16 cellular contexts compared by ENCODE assay signal in genomic region chr7:116356333-116356965, GRCh38.
A peak's percentile ranks its signal among the peaks of the same experiment; 100 is the strongest.
DNase-seq lines count a peak whose midpoint lies in the region; ATAC-seq, FAIRE-seq and TF ChIP-seq lines count a peak whose summit lies in the region.
"Had no signal": no experiment of that assay in that cellular context is flagged by ENCODE, and none has a peak within 500 bp of the region (broad histone marks: within the 10 kb centered on the region; RNA-seq: fewer than 3 reads in every experiment).

No MANE protein-coding gene starts in this region.

- in situ Hi-C loops in mammary epithelial cell (cut with MboI; ENCODE audit: low sequenced_read_pairs in 2 of 2) = loop anchor here in 1 of 2 donors (10.0 kb wide), 1 partner anchor 138 kb away; the partner anchor contains the start of gene CAV2

- BruUV-seq in mammary epithelial cell (replicated peaks; lab: Mats Ljungman, UMichigan) = no TSS peak

- H3K36me3 ChIP-seq in mammary epithelial cell (ENCODE audit: insufficient read depth, low read length) (no peaks in the 10 kb centered on the region), right lobe of liver (no peaks in the 10 kb centered on the region), spleen (no peaks in the 10 kb centered on the region)
- H3K36me3 ChIP-seq: BLaER1 had no signal

- no peaks in the 10 kb centered on the region for H4K20me1 ChIP-seq in mammary epithelial cell (ENCODE audit: insufficient read depth, low read length)
- H4K20me1 ChIP-seq: BLaER1 had no signal

- peak overlapping the region; percentile 92 for H3K4me2 ChIP-seq in mammary epithelial cell (ENCODE audit: insufficient read depth, low read depth, low read length)
- H3K4me2 ChIP-seq: BLaER1 had no signal

- peak; percentile 12 to 55 (median 38) for ATAC-seq in right lobe of liver
- ATAC-seq: naive thymus-derived CD8-positive, alpha-beta T cell had no signal

- H3K27ac ChIP-seq in mammary epithelial cell (ENCODE audit: insufficient read depth, low read depth, low read length) = peak overlapping the region; percentile 100
- H3K27ac ChIP-seq in right lobe of liver = no peak overlapping the region
- peak overlapping the region; percentile 13 to 89 (median 75) for H3K27ac ChIP-seq in spleen
- H3K27ac ChIP-seq: BLaER1 had no signal

- peak overlapping the region in 1 of 3 experiments; percentile 31 for H3K4me3 ChIP-seq in mammary epithelial cell (replicated peaks in 1 of 3; ENCODE audit: insufficient read depth in 1 of 3, low read depth in 2 of 3, low read length in 3 of 3)
- H3K4me3 ChIP-seq in right lobe of liver = no peak overlapping the region
- no peak overlapping the region for H3K4me3 ChIP-seq in spleen
- H3K4me3 ChIP-seq: BLaER1 had no signal

- H3K4me1 ChIP-seq in mammary epithelial cell (ENCODE audit: insufficient read depth, low read length) = peaks cover 53% of the 10 kb centered on the region
- H3K4me1 ChIP-seq in right lobe of liver = peaks cover 0 to 40% (median 22%) of the 10 kb centered on the region in 4 donors
- peaks cover 0 to 39% (median 9%) of the 10 kb centered on the region in 6 donors for H3K4me1 ChIP-seq in spleen
- H3K4me1 ChIP-seq: BLaER1 had no signal

- 38% methylated on average over 1 of the region's 1 CpG for WGBS in mammary epithelial cell (ENCODE audit: low coverage, missing lambda C conversion rate)
- WGBS in right lobe of liver (ENCODE audit: insufficient coverage, low coverage, low lambda C conversion rate, missing lambda C conversion rate) = no CpG with 5 or more reads among the region's 1 CpG
- 93 to 100% (median 96%) methylated on average over 1 of the region's 1 CpG for WGBS in spleen, 5 donors

- no peaks in the 10 kb centered on the region for H3K79me2 ChIP-seq in mammary epithelial cell (ENCODE audit: insufficient read depth, low read length)

- DNase-seq in HT-29 (ENCODE audit: low spot score) (peak; percentile 8), mammary epithelial cell (no peak), right lobe of liver (peak in 1 of 3 donors; percentile 46), spleen (no peak), dedifferentiated amniotic fluid mesenchymal stem cell (ENCODE audit: extremely low spot score) (no peak), NCI-H187 treated with DMSO at 0.1 percent for 48 hours (lab: John Stamatoyannopoulos, UW) (no peak), AML-193 (lab: John Stamatoyannopoulos, UW) (no peak), GM19239 (ENCODE audit: insufficient read length, low spot score) (no peak)
- DNase-seq: activated T-cell treated with anti-CD3 and anti-CD28 coated beads, Interleukin-2, amount 50 U/mL, for 24 hours; anterior cingulate cortex; H7; naive thymus-derived CD8-positive, alpha-beta T cell; NCI-H1105; NCI-H82; stimulated activated CD8-positive, alpha-beta memory T cell treated with anti-CD3 and anti-CD28 coated beads, Interleukin-4, amount 100 ng/mL, for 48 hours had no signal

- intact Hi-C loops in mammary epithelial cell (cut with micrococcal nuclease) (no loop called here), right lobe of liver (cut with DNase I) (no loop called here), spleen (cut with DNase I; ENCODE audit: low total_unique reads) (no loop called here)

- H3K9me3 ChIP-seq in mammary epithelial cell (replicated peaks; ENCODE audit: insufficient read depth, low read length) (no peaks in the 10 kb centered on the region), right lobe of liver (no peaks in the 10 kb centered on the region), spleen (no peaks in the 10 kb centered on the region)
- H3K9me3 ChIP-seq: BLaER1 had no signal

- TF ChIP-seq CTCF in mammary epithelial cell (conservative IDR thresholded peaks at IDR 0.05 in 1 of 2, IDR thresholded peaks at IDR 0.05 in 1 of 2; ENCODE audit: extremely low read depth in 1 of 2, insufficient read depth in 1 of 2, low read depth in 1 of 2, low read length in 2 of 2) (no peak), right lobe of liver (IDR thresholded peaks at IDR 0.05) (no peak), spleen (IDR thresholded peaks at IDR 0.05 in 8 of 11, conservative IDR thresholded peaks at IDR 0.05 in 3 of 11) (no peak)

- TF ChIP-seq POLR2A in right lobe of liver (IDR thresholded peaks at IDR 0.05) = no peak
- TF ChIP-seq POLR2A in spleen (IDR thresholded peaks at IDR 0.05) = no peak

- peak overlapping the region; percentile 11 for H2AFZ ChIP-seq in mammary epithelial cell (ENCODE audit: low read depth, low read length)

- CTCF ChIA-PET in mammary epithelial cell (lab: Charles Lee; ENCODE audit: low non-redundant PET) = interaction anchor here (0.6 kb wide), 1 partner anchor 180 kb away, joined by 5 read pairs; no protein-coding TSS in a partner anchor

- H3K27me3 ChIP-seq in mammary epithelial cell (ENCODE audit: insufficient read depth, low read length) (no peaks in the 10 kb centered on the region), right lobe of liver (no peaks in the 10 kb centered on the region), spleen (replicated peaks in 1 of 7) (no peaks in the 10 kb centered on the region)
- H3K27me3 ChIP-seq: BLaER1 had no signal

- H3K9ac ChIP-seq in mammary epithelial cell (ENCODE audit: insufficient read depth, low read length) = peak overlapping the region; percentile 96
- H3K9ac ChIP-seq: BLaER1 had no signal

- dilution Hi-C loops in mammary epithelial cell (cut with HindIII; ENCODE audit: low sequenced_read_pairs) = no loop called here

- FAIRE-seq in GM19239 (lab: Jason Lieb, UNC) = no peak

Comparison
In these comparisons a context has a peak if more than half of its experiments do, and no peak if none do; other contexts are left out.
1. H3K27ac ChIP-seq: peak in mammary epithelial cell (single experiment) and spleen (8 of 8); none in right lobe of liver (0 of 3).